ENCODE assay signal across 10 cellular contexts in genomic region chr1:76075188-76075489, GRCh38. TPM values are rescaled to one million over a fixed set of nuclear protein-coding genes. Genes with fewer than 3 reads are reported as not detected.
A peak's percentile ranks its signal among the peaks of the same experiment; 100 is the strongest.
DNase-seq lines count a peak whose midpoint lies in the region; ATAC-seq and TF ChIP-seq lines count a peak whose summit lies in the region.
"Had no signal": no experiment of that assay in that cellular context is flagged by ENCODE, and none has a peak within 500 bp of the region (broad histone marks: within the 10 kb centered on the region; RNA-seq: fewer than 3 reads in every experiment).

No MANE protein-coding gene starts in this region.

- H3K36me3 ChIP-seq in cardiac muscle cell (no peaks in the 10 kb centered on the region), urinary bladder (ENCODE audit: insufficient read depth) (no peaks in the 10 kb centered on the region)

- intact Hi-C loops in Right ventricle myocardium superior (cut with DNase I) = no loop called here

- no peak for DNase-seq in cardiac muscle cell (ENCODE audit: low read depth in 1 of 2, low spot score in 1 of 2)
- DNase-seq in Right ventricle myocardium superior = no peak
- DNase-seq in central memory CD8-positive, alpha-beta T cell (ENCODE audit: low spot score in 2 of 2) = no peak
- no peak for DNase-seq in effector CD8-positive, alpha-beta T cell (lab: John Stamatoyannopoulos, UW)
- no peak for DNase-seq in NK-92 (lab: John Stamatoyannopoulos, UW; ENCODE audit: unreplicated experiment)
- DNase-seq: DND-41, SHP77 treated with DMSO at 0.1 percent for 48 hours had no signal

- no peak for TF ChIP-seq CTCF in cardiac muscle cell (IDR thresholded peaks at IDR 0.05; ENCODE audit: low read depth, low read length)

- H3K4me3 ChIP-seq in cardiac muscle cell = peak overlapping the region; percentile 73
- H3K4me3 ChIP-seq in mononuclear cell (ENCODE audit: low read length) = peak overlapping the region; percentile 62
- H3K4me3 ChIP-seq in urinary bladder (ENCODE audit: low read depth, low read length) = peak overlapping the region; percentile 58

- no peaks in the 10 kb centered on the region for H3K27me3 ChIP-seq in cardiac muscle cell
- H3K27me3 ChIP-seq in mononuclear cell (ENCODE audit: insufficient read depth, low read length) = no peaks in the 10 kb centered on the region

- no peak overlapping the region for H3K27ac Mint-ChIP-seq in central memory CD8-positive, alpha-beta T cell (ENCODE audit: low read depth)

- ATAC-seq in Right ventricle myocardium superior (ENCODE audit: poor library complexity) (no peak), HG03045 (IDR thresholded peaks at IDR 0.05; ENCODE audit: unreplicated experiment) (no peak)
- no peak for ATAC-seq in central memory CD8-positive, alpha-beta T cell (replicated peaks; ENCODE audit: extremely low read depth, poor library complexity, severe bottlenecking)

- H3K4me1 ChIP-seq in cardiac muscle cell (ENCODE audit: low read depth) (no peaks in the 10 kb centered on the region), mononuclear cell (ENCODE audit: insufficient read depth, low read length) (peaks cover 34% of the 10 kb centered on the region), urinary bladder (ENCODE audit: insufficient read depth) (no peaks in the 10 kb centered on the region)

- WGBS in urinary bladder = 10% methylated on average over 9 of the region's 9 CpGs

- H3K9me3 Mint-ChIP-seq in central memory CD8-positive, alpha-beta T cell = no peaks in the 10 kb centered on the region

- no peaks in the 10 kb centered on the region for H3K9me3 ChIP-seq in cardiac muscle cell (ENCODE audit: low read depth)
- H3K9me3 ChIP-seq in mononuclear cell (ENCODE audit: low read depth, low read length) = no peaks in the 10 kb centered on the region

- H3K27me3 Mint-ChIP-seq in central memory CD8-positive, alpha-beta T cell = no peaks in the 10 kb centered on the region

- H3K4me3 Mint-ChIP-seq in central memory CD8-positive, alpha-beta T cell = peak overlapping the region; percentile 80

- H3K4me1 Mint-ChIP-seq in central memory CD8-positive, alpha-beta T cell = peaks cover 13% of the 10 kb centered on the region

- H3K36me3 Mint-ChIP-seq in central memory CD8-positive, alpha-beta T cell (ENCODE audit: insufficient read depth) = peaks cover 6% of the 10 kb centered on the region

- H3K27ac ChIP-seq in cardiac muscle cell (peak overlapping the region; percentile 21), urinary bladder (ENCODE audit: low read depth) (no peak overlapping the region)

RNA-seq across cellular contexts. Expression of gene ST6GALNAC3, which starts 0.6 kb away (rescaled TPM):
- total RNA-seq in cardiac muscle cell (6.6 and 10.4 TPM in 2 replicates), Right ventricle myocardium superior (4.5 TPM), mononuclear cell (3.5 TPM), urinary bladder (39.1 TPM)
- polyA plus RNA-seq in cardiac muscle cell (8.6 and 14.8 TPM in 2 replicates), urinary bladder (5.1 TPM)
